ENCODE assay signal across 8 cellular contexts in the genomic region with DNA sequence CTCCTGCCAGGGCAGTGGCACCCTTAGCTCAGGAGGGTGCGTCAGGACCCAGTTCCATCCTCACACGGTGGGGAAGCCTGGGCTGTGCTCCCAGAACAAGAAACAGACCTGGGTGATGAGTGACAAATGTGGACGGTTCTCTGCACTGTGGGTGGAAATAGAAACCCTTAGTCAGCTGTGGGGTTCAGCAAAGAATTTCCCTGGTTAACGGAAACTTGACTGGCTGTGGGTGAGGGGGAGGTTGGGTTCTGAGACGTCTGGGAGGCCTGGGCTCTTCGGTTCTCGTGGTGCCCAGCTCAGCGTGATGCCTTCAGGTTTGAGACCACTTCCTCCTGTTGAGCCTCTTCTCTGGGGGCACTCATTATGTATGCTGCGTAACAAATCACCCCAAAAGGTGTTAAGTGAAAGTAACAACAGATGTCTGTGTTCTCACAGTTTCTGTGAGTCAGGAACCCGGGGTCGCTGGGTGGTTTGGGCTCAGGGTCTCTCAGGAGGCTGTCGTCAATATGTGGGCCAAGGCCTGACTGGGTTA.
DNase-seq lines count a peak whose midpoint lies in the region; ATAC-seq and FAIRE-seq lines count a peak whose summit lies in the region.

No MANE protein-coding gene starts in this region.

- H3K4me3 ChIP-seq in effector memory CD4-positive, alpha-beta T cell (ENCODE audit: insufficient read depth, low read depth, low read length, poor library complexity, severe bottlenecking) = peak overlapping the region; percentile 38

- FAIRE-seq in GM18507 (lab: Jason Lieb, UNC) = peak; percentile 99

- no peaks in the 10 kb centered on the region for H3K27me3 ChIP-seq in effector memory CD4-positive, alpha-beta T cell (replicated peaks; ENCODE audit: control insufficient read depth, insufficient read depth, low read length, poor library complexity, severe bottlenecking)

- no peak for DNase-seq in GM18507 (ENCODE audit: extremely low spot score, insufficient read length, low read depth)
- peak; percentile 53 to 74 (median 73) for DNase-seq in effector memory CD4-positive, alpha-beta T cell
- DNase-seq in stimulated activated naive CD4-positive, alpha-beta T cell treated with Interleukin-2 at 50 U/mL for 16 hours (lab: John Stamatoyannopoulos, UW) = peak; percentile 90
- DNase-seq in NCI-H446 (lab: John Stamatoyannopoulos, UW) = no peak
- no peak for DNase-seq in NCI-H510A (lab: John Stamatoyannopoulos, UW)
- DNase-seq in SW480 (ENCODE audit: low spot score) = no peak

- ATAC-seq in HG02938 (IDR thresholded peaks at IDR 0.05; ENCODE audit: unreplicated experiment) = peak; percentile 58
- peak; percentile 89 for ATAC-seq in activated CD4-positive, CD25-positive, alpha-beta regulatory T cell treated with anti-CD3 and anti-CD28 coated beads, Interleukin-2, amount 50 U/mL, for 24 hours

- peak overlapping the region; percentile 88 for H3K27ac ChIP-seq in effector memory CD4-positive, alpha-beta T cell (ENCODE audit: insufficient read depth, low read length, poor library complexity, severe bottlenecking)

- no peaks in the 10 kb centered on the region for H3K36me3 ChIP-seq in effector memory CD4-positive, alpha-beta T cell (ENCODE audit: control insufficient read depth, insufficient read depth, low read length)

- peaks cover 59% of the 10 kb centered on the region for H3K4me1 ChIP-seq in effector memory CD4-positive, alpha-beta T cell (ENCODE audit: control insufficient read depth, insufficient read depth, low read length, poor library complexity, severe bottlenecking)

- no peaks in the 10 kb centered on the region for H3K9me3 ChIP-seq in effector memory CD4-positive, alpha-beta T cell (ENCODE audit: control insufficient read depth, low read length)

Comparison
In these comparisons a context has a peak if more than half of its experiments do, and no peak if none do; other contexts are left out.
1. DNase-seq: peak in effector memory CD4-positive, alpha-beta T cell (3 of 3) and stimulated activated naive CD4-positive, alpha-beta T cell treated with Interleukin-2 at 50 U/mL for 16 hours (single experiment); none in GM18507 (single experiment), NCI-H446 (0 of 2), NCI-H510A (single experiment) and SW480 (single experiment).